In the genomic region with DNA sequence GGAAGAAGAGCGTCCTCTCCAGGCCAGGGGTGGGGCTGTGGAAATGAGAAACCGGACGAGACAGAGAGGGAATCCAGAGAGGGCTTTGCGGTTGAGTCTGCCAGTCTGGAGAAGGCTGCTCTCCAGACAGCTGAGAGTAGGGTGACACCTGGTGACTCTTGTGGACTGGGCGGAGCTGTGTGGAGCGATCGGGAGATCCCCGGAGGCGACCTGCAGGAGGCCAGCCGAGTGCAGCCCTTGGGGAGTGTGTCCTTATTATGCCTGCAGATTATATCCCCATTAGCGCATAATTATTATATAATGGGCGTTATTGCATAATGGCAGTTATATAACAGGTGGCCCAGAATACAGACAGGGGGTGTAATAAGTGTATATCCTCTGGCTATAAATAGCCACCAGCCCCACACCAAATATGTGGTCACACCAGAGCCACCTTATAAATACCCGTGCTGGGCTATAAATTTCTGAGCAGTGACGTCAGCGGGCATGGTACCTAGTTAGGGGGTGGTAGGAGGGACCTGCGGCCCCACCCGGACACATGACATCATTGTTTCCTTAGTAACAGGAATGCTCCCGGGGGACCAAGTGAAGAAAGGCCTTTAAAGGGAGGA, we compare ENCODE assay signal across 1 cellular context.
TF ChIP-seq lines count a peak whose summit lies in the region.

No MANE protein-coding gene starts in this region.

TF ChIP-seq in GM12878, 131 proteins besides CTCF, POLR2A, EP300 and RAD21 (continued from another document):
- TF ChIP-seq, protein P1, sequence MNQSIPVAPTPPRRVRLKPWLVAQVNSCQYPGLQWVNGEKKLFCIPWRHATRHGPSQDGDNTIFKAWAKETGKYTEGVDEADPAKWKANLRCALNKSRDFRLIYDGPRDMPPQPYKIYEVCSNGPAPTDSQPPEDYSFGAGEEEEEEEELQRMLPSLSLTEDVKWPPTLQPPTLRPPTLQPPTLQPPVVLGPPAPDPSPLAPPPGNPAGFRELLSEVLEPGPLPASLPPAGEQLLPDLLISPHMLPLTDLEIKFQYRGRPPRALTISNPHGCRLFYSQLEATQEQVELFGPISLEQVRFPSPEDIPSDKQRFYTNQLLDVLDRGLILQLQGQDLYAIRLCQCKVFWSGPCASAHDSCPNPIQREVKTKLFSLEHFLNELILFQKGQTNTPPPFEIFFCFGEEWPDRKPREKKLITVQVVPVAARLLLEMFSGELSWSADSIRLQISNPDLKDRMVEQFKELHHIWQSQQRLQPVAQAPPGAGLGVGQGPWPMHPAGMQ (IDR thresholded peaks at IDR 0.05; ENCODE audit: borderline replicate concordance), result no peak
- TF ChIP-seq MEF2B (IDR thresholded peaks at IDR 0.05; ENCODE audit: partially characterized antibody, poor library complexity, severe bottlenecking), result peak; percentile 50
TF ChIP-seq in GM12878: peak in this region for 2.
